17 cellular contexts compared by ENCODE assay signal in the genomic region with DNA sequence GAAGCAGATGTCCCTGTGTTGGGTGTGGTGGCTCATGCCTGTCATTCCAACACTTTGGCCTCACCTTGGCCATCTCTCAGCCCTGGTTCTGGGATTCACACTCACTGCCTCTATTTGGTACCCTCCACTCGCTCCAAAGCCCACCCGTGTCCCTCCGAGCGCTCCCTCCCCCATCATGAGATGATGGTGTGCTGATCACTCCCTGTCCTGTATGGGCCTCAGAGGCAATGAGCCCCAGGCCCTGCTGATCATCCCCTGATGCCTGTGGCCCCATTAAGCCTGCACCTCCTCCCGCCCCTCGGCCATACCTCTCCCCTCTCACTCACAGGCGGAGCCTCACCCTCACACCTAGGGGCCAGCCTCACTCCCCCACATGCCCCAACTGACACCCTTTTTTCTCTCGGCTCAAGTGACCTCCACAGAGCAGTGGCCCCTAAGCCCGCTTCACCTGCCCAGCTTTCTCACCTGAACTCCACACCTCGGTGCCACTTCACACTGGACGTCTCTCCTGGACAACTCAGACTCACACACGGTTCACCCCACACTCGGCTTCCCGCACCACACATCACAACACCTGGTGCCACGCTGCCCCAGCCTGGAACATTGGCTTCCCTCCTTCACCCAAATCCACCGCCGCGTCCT.
A peak's percentile ranks its signal among the peaks of the same experiment; 100 is the strongest.
DNase-seq lines count a peak whose midpoint lies in the region; ATAC-seq and FAIRE-seq lines count a peak whose summit lies in the region.
"Had no signal": no experiment of that assay in that cellular context is flagged by ENCODE, and none has a peak within 500 bp of the region (broad histone marks: within the 10 kb centered on the region; RNA-seq: fewer than 3 reads in every experiment).

No MANE protein-coding gene starts in this region.

- H3K4me3 Mint-ChIP-seq in activated T-helper 17 cell treated with anti-CD3 and anti-CD28 coated beads, Interleukin-2, amount 50 U/mL, for 72 hours: no peak overlapping the region
- H3K4me3 Mint-ChIP-seq in memory B cell: no peak overlapping the region
- H3K4me3 Mint-ChIP-seq: dendritic cell treated with granulocyte-macrophage colony-stimulating factor and Interleukin-4, amounts not matched to agents 40 ng/mL and 50 ng/mL, for 4 days had no signal

- DNase-seq in Right ventricle myocardium inferior (ENCODE audit: missing footprints) (no peak), cardiac septum (ENCODE audit: low spot score) (no peak), memory B cell (ENCODE audit: low spot score in 2 of 2) (no peak), GM19239 (ENCODE audit: insufficient read length, low spot score) (no peak), kidney glomerular epithelial cell (lab: John Stamatoyannopoulos, UW) (no peak), GM19240 (ENCODE audit: insufficient read length, low spot score) (no peak)
- DNase-seq: DMS 273 treated with DMSO at 0.1 percent for 48 hours, MM.1S, NCI-H2081, OCI-M1, retina, SK-N-SH had no signal

- H3K27ac ChIP-seq in temporal lobe (ENCODE audit: low read depth, low read length): peak overlapping the region; percentile 27
- H3K27ac ChIP-seq: hepatocyte, VCaP had no signal

- peaks cover 100% of the 10 kb centered on the region for H3K36me3 Mint-ChIP-seq in activated T-helper 17 cell treated with anti-CD3 and anti-CD28 coated beads, Interleukin-2, amount 50 U/mL, for 72 hours (ENCODE audit: low read depth)
- H3K36me3 Mint-ChIP-seq in memory B cell: peaks cover 33% of the 10 kb centered on the region

- no peaks in the 10 kb centered on the region for H3K27me3 Mint-ChIP-seq in activated T-helper 17 cell treated with anti-CD3 and anti-CD28 coated beads, Interleukin-2, amount 50 U/mL, for 72 hours
- no peaks in the 10 kb centered on the region for H3K27me3 Mint-ChIP-seq in memory B cell
- H3K27me3 Mint-ChIP-seq: dendritic cell treated with granulocyte-macrophage colony-stimulating factor and Interleukin-4, amounts not matched to agents 40 ng/mL and 50 ng/mL, for 4 days had no signal

- intact Hi-C loops in Right ventricle myocardium inferior (cut with DNase I) (no loop called here), cardiac septum (cut with DNase I) (no loop called here)

- H3K9me3 Mint-ChIP-seq in activated T-helper 17 cell treated with anti-CD3 and anti-CD28 coated beads, Interleukin-2, amount 50 U/mL, for 72 hours: no peaks in the 10 kb centered on the region
- no peaks in the 10 kb centered on the region for H3K9me3 Mint-ChIP-seq in memory B cell
- H3K9me3 Mint-ChIP-seq: dendritic cell treated with granulocyte-macrophage colony-stimulating factor and Interleukin-4, amounts not matched to agents 40 ng/mL and 50 ng/mL, for 4 days had no signal

- H3K27ac Mint-ChIP-seq in activated T-helper 17 cell treated with anti-CD3 and anti-CD28 coated beads, Interleukin-2, amount 50 U/mL, for 72 hours: peak overlapping the region; percentile 83
- H3K27ac Mint-ChIP-seq in memory B cell: peak overlapping the region; percentile 74
- H3K27ac Mint-ChIP-seq: dendritic cell treated with granulocyte-macrophage colony-stimulating factor and Interleukin-4, amounts not matched to agents 40 ng/mL and 50 ng/mL, for 4 days had no signal

- ATAC-seq in Right ventricle myocardium inferior (peak; percentile 27), memory B cell (ENCODE audit: low read depth) (no peak)
- ATAC-seq in activated T-helper 17 cell treated with anti-CD3 and anti-CD28 coated beads, Interleukin-2, amount 50 U/mL, for 72 hours (replicated peaks): no peak

- FAIRE-seq in GM19239 (lab: Jason Lieb, UNC): no peak

- H3K4me1 Mint-ChIP-seq in activated T-helper 17 cell treated with anti-CD3 and anti-CD28 coated beads, Interleukin-2, amount 50 U/mL, for 72 hours: peaks cover 19% of the 10 kb centered on the region
- peaks cover 7% of the 10 kb centered on the region for H3K4me1 Mint-ChIP-seq in memory B cell
